17 cellular contexts compared by ENCODE assay signal in genomic region chr2:3533836-3534235, GRCh38.
"Had no signal": no experiment of that assay in that cellular context is flagged by ENCODE, and none has a peak within 500 bp of the region (broad histone marks: within the 10 kb centered on the region; RNA-seq: fewer than 3 reads in every experiment).

No MANE protein-coding gene starts in this region.

- H3K4me3 ChIP-seq: cardiac muscle cell, pancreas, upper lobe of left lung had no signal

- H3K9me3 ChIP-seq: pancreas, SK-N-SH, upper lobe of left lung had no signal

- H3K9me3 Mint-ChIP-seq: activated CD8-positive, alpha-beta T cell treated with anti-CD3 and anti-CD28 coated beads for 36 hours; activated naive CD8-positive, alpha-beta T cell treated with anti-CD3 and anti-CD28 coated beads, Interleukin-2, amount 50 U/mL, for 24 hours; activated T-helper 1 cell treated with anti-CD3 and anti-CD28 coated beads, Interleukin-12 subunit alpha, Interleukin-12 subunit beta, Interleukin-2, Interleukin-4 antibody, amounts not matched to agents 30 ng/mL and 10 ng/mL and 1 ng/mL, durations not matched to agents 14 hours and 24 hours and 36 hours; neural crest cell; stimulated activated memory B cell treated with anti-CD40 and anti-IgM and Interleukin-4, amounts not matched to agents 10 μg/mL and 1 μg/mL and 100 μg/mL, for 72 hours had no signal

- H3K27me3 ChIP-seq: cardiac muscle cell, pancreas, upper lobe of left lung had no signal

- H3K27me3 Mint-ChIP-seq: activated CD8-positive, alpha-beta T cell treated with anti-CD3 and anti-CD28 coated beads for 36 hours; activated naive CD8-positive, alpha-beta T cell treated with anti-CD3 and anti-CD28 coated beads, Interleukin-2, amount 50 U/mL, for 24 hours; stimulated activated memory B cell treated with anti-CD40 and anti-IgM and Interleukin-4, amounts not matched to agents 10 μg/mL and 1 μg/mL and 100 μg/mL, for 72 hours had no signal

- H3K4me1 ChIP-seq: pancreas had no signal

- H3K27ac ChIP-seq: cardiac muscle cell, epithelial cell of prostate, pancreas, WERI-Rb-1 had no signal

- H3K36me3 ChIP-seq: cardiac muscle cell, pancreas had no signal

- DNase-seq: activated CD4-positive, alpha-beta T cell treated with anti-CD3 and anti-CD28 coated beads for 4 hours; activated CD8-positive, alpha-beta T cell treated with anti-CD3 and anti-CD28 coated beads for 36 hours; activated naive CD4-positive, alpha-beta T cell treated with Interleukin-2 at 50 U/mL for 16 hours; activated naive CD8-positive, alpha-beta T cell treated with anti-CD3 and anti-CD28 coated beads, Interleukin-2, amount 50 U/mL, for 24 hours; effector memory CD4-positive, alpha-beta T cell; left colon; pancreas; SK-N-SH; substantia nigra; T-helper 1 cell; WERI-Rb-1 had no signal

- H3K4me3 Mint-ChIP-seq: activated CD8-positive, alpha-beta T cell treated with anti-CD3 and anti-CD28 coated beads for 36 hours; activated naive CD8-positive, alpha-beta T cell treated with anti-CD3 and anti-CD28 coated beads, Interleukin-2, amount 50 U/mL, for 24 hours; activated T-helper 1 cell treated with anti-CD3 and anti-CD28 coated beads, Interleukin-12 subunit alpha, Interleukin-12 subunit beta, Interleukin-2, Interleukin-4 antibody, amounts not matched to agents 30 ng/mL and 10 ng/mL and 1 ng/mL, durations not matched to agents 14 hours and 24 hours and 36 hours; neural crest cell; stimulated activated memory B cell treated with anti-CD40 and anti-IgM and Interleukin-4, amounts not matched to agents 10 μg/mL and 1 μg/mL and 100 μg/mL, for 72 hours had no signal

- H3K27ac Mint-ChIP-seq: activated CD8-positive, alpha-beta T cell treated with anti-CD3 and anti-CD28 coated beads for 36 hours; activated naive CD8-positive, alpha-beta T cell treated with anti-CD3 and anti-CD28 coated beads, Interleukin-2, amount 50 U/mL, for 24 hours; activated T-helper 1 cell treated with anti-CD3 and anti-CD28 coated beads, Interleukin-12 subunit alpha, Interleukin-12 subunit beta, Interleukin-2, Interleukin-4 antibody, amounts not matched to agents 30 ng/mL and 10 ng/mL and 1 ng/mL, durations not matched to agents 14 hours and 24 hours and 36 hours; stimulated activated memory B cell treated with anti-CD40 and anti-IgM and Interleukin-4, amounts not matched to agents 10 μg/mL and 1 μg/mL and 100 μg/mL, for 72 hours had no signal

- ATAC-seq: activated CD8-positive, alpha-beta T cell treated with anti-CD3 and anti-CD28 coated beads for 36 hours; activated naive CD8-positive, alpha-beta T cell treated with anti-CD3 and anti-CD28 coated beads, Interleukin-2, amount 50 U/mL, for 24 hours; left colon; pancreas; stimulated activated memory B cell treated with anti-CD40 and anti-IgM and Interleukin-4, amounts not matched to agents 10 μg/mL and 1 μg/mL and 100 μg/mL, for 72 hours had no signal
